ENCODE assay signal across 22 cellular contexts in genomic region chr14:50263321-50263720, GRCh38.
"Had no signal": no experiment of that assay in that cellular context is flagged by ENCODE, and none has a peak within 500 bp of the region (broad histone marks: within the 10 kb centered on the region; RNA-seq: fewer than 3 reads in every experiment).

No MANE protein-coding gene starts in this region.

- H3K4me1 Mint-ChIP-seq: activated B cell treated with CpG ODN at 0.5 μM for 24 hours; activated CD4-positive, alpha-beta T cell treated with anti-CD3 and anti-CD28 coated beads for 36 hours; activated naive CD8-positive, alpha-beta T cell treated with anti-CD3 and anti-CD28 coated beads for 36 hours; neural crest cell; stimulated activated naive B cell treated with anti-CD40 and anti-IgM and Interleukin-4, amounts not matched to agents 10 μg/mL and 1 μg/mL and 100 μg/mL, for 72 hours had no signal

- H3K4me3 Mint-ChIP-seq: activated B cell treated with CpG ODN at 0.5 μM for 24 hours; activated CD4-positive, alpha-beta T cell treated with anti-CD3 and anti-CD28 coated beads for 36 hours; activated naive CD8-positive, alpha-beta T cell treated with anti-CD3 and anti-CD28 coated beads for 36 hours; activated T-cell treated with anti-CD3 and anti-CD28 coated beads, Interleukin-2, amount 50 U/mL, for 4 hours; neural crest cell; stimulated activated naive B cell treated with anti-CD40 and anti-IgM and Interleukin-4, amounts not matched to agents 10 μg/mL and 1 μg/mL and 100 μg/mL, for 72 hours had no signal

- H3K27me3 ChIP-seq: breast epithelium, transverse colon, uterus had no signal

- DNase-seq: activated B cell treated with CpG ODN at 0.5 μM for 24 hours; activated CD4-positive, alpha-beta T cell treated with anti-CD3 and anti-CD28 coated beads for 36 hours; activated CD4-positive, alpha-beta T cell treated with anti-CD3 and anti-CD28 coated beads, Interleukin-2, amount 50 U/mL, for 4 hours; activated CD8-positive, alpha-beta memory T cell treated with anti-CD3 and anti-CD28 coated beads, Interleukin-2, amount 50 U/mL, for 48 hours; activated naive CD4-positive, alpha-beta T cell treated with Interleukin-2 at 50 U/mL for 16 hours; activated naive CD8-positive, alpha-beta T cell treated with anti-CD3 and anti-CD28 coated beads for 36 hours; activated T-cell treated with anti-CD3 and anti-CD28 coated beads, Interleukin-2, amount 50 U/mL, for 4 hours; cerebellar nuclear complex; left colon; lower lobe of right lung; posterior cingulate gyrus; stimulated activated CD4-positive, alpha-beta T cell treated with anti-CD3 and anti-CD28 coated beads, Interleukin-2, amount 100 ng/mL, for 48 hours; stimulated activated CD8-positive, alpha-beta memory T cell treated with anti-CD3 and anti-CD28 coated beads, Interleukin-4, amount 100 ng/mL, for 48 hours; stimulated activated naive B cell treated with anti-CD40 and anti-IgM and Interleukin-4, amounts not matched to agents 10 μg/mL and 1 μg/mL and 100 μg/mL, for 72 hours; T-helper 9 cell; transverse colon; uterus had no signal

- H3K27ac ChIP-seq: breast epithelium, coronary artery, epithelial cell of prostate, lower lobe of right lung, transverse colon, uterus had no signal

- H3K9me3 ChIP-seq: breast epithelium, lower lobe of right lung, transverse colon, uterus had no signal

- H3K27me3 Mint-ChIP-seq: activated B cell treated with CpG ODN at 0.5 μM for 24 hours; activated CD4-positive, alpha-beta T cell treated with anti-CD3 and anti-CD28 coated beads for 36 hours; activated naive CD8-positive, alpha-beta T cell treated with anti-CD3 and anti-CD28 coated beads for 36 hours; stimulated activated naive B cell treated with anti-CD40 and anti-IgM and Interleukin-4, amounts not matched to agents 10 μg/mL and 1 μg/mL and 100 μg/mL, for 72 hours had no signal

- H3K27ac Mint-ChIP-seq: activated B cell treated with CpG ODN at 0.5 μM for 24 hours; activated CD4-positive, alpha-beta T cell treated with anti-CD3 and anti-CD28 coated beads for 36 hours; activated naive CD8-positive, alpha-beta T cell treated with anti-CD3 and anti-CD28 coated beads for 36 hours; stimulated activated naive B cell treated with anti-CD40 and anti-IgM and Interleukin-4, amounts not matched to agents 10 μg/mL and 1 μg/mL and 100 μg/mL, for 72 hours had no signal

- H3K9me3 Mint-ChIP-seq: activated B cell treated with CpG ODN at 0.5 μM for 24 hours; activated naive CD8-positive, alpha-beta T cell treated with anti-CD3 and anti-CD28 coated beads for 36 hours; activated T-cell treated with anti-CD3 and anti-CD28 coated beads, Interleukin-2, amount 50 U/mL, for 4 hours; neural crest cell; stimulated activated naive B cell treated with anti-CD40 and anti-IgM and Interleukin-4, amounts not matched to agents 10 μg/mL and 1 μg/mL and 100 μg/mL, for 72 hours had no signal

- H3K36me3 ChIP-seq: breast epithelium, lower lobe of right lung, transverse colon, uterus had no signal

- ATAC-seq: activated CD4-positive, alpha-beta T cell treated with anti-CD3 and anti-CD28 coated beads for 36 hours; activated T-cell treated with anti-CD3 and anti-CD28 coated beads, Interleukin-2, amount 50 U/mL, for 4 hours; left colon; lower lobe of right lung; sciatic nerve; stimulated activated naive B cell treated with anti-CD40 and anti-IgM and Interleukin-4, amounts not matched to agents 10 μg/mL and 1 μg/mL and 100 μg/mL, for 72 hours had no signal

- H3K4me3 ChIP-seq: breast epithelium, coronary artery, lower lobe of right lung, transverse colon, uterus had no signal

- H3K4me1 ChIP-seq: breast epithelium, lower lobe of right lung, transverse colon, uterus had no signal
